ENCODE assay signal across 1 cellular context in genomic region chr1:32759997-32760623, GRCh38.
TF ChIP-seq lines count a peak whose summit lies in the region.

No MANE protein-coding gene starts in this region.

TF ChIP-seq in HepG2, 621 proteins besides CTCF, POLR2A, EP300 and RAD21 (continued from another document and continues in another):
- no peak for TF ChIP-seq AFF4 (CRISPR knock-in tag; IDR thresholded peaks at IDR 0.05)
- TF ChIP-seq ZMYM3 (CRISPR knock-in tag; IDR thresholded peaks at IDR 0.05): peak; percentile 63; the same call in 1 of the 2 replicates
- no peak for TF ChIP-seq ZNF841 (CRISPR knock-in tag; IDR thresholded peaks at IDR 0.05; ENCODE audit: borderline replicate concordance)
- TF ChIP-seq ZNF589 (CRISPR knock-in tag; conservative IDR thresholded peaks at IDR 0.05): no peak
- no peak for TF ChIP-seq GMEB2 (CRISPR knock-in tag; IDR thresholded peaks at IDR 0.05; ENCODE audit: low read depth)
- TF ChIP-seq ELF4 (CRISPR knock-in tag; IDR thresholded peaks at IDR 0.05; ENCODE audit: borderline replicate concordance): no peak
- TF ChIP-seq POLR2AphosphoS2 (IDR thresholded peaks at IDR 0.05; ENCODE audit: low read depth, low read length): no peak
- no peak for TF ChIP-seq E2F2 (CRISPR knock-in tag; IDR thresholded peaks at IDR 0.05; ENCODE audit: borderline replicate concordance)
- TF ChIP-seq ZNF710 (CRISPR knock-in tag; IDR thresholded peaks at IDR 0.05; ENCODE audit: borderline replicate concordance): peak; percentile 78; the same call in 1 of the 2 replicates
- TF ChIP-seq SIN3B (IDR thresholded peaks at IDR 0.05; ENCODE audit: low read length): no peak
- no peak for TF ChIP-seq NCOA5 (CRISPR knock-in tag; IDR thresholded peaks at IDR 0.05)
- no peak for TF ChIP-seq ZFP41 (CRISPR knock-in tag; IDR thresholded peaks at IDR 0.05; ENCODE audit: borderline replicate concordance)
- TF ChIP-seq XBP1 (CRISPR knock-in tag; IDR thresholded peaks at IDR 0.05): no peak
- TF ChIP-seq NFE2 (CRISPR knock-in tag; IDR thresholded peaks at IDR 0.05): no peak
- peak; percentile 98 for TF ChIP-seq ATF3 (CRISPR knock-in tag; IDR thresholded peaks at IDR 0.05)
- peak in 1 of 2 experiments; percentile 57; a peak in 1 of 4 replicates for TF ChIP-seq KLF16 (CRISPR knock-in tag; IDR thresholded peaks at IDR 0.05)
- peak; percentile 74; the same call in 1 of the 2 replicates for TF ChIP-seq ZNF224 (CRISPR knock-in tag; IDR thresholded peaks at IDR 0.05)
- peak; percentile 58 for TF ChIP-seq ZBTB26 (CRISPR knock-in tag; IDR thresholded peaks at IDR 0.05; ENCODE audit: borderline replicate concordance)
- TF ChIP-seq ZBTB4 (CRISPR knock-in tag; IDR thresholded peaks at IDR 0.05; ENCODE audit: borderline replicate concordance): peak; percentile 74
- peak; percentile 63; the same call in 1 of the 2 replicates for TF ChIP-seq ZFY (CRISPR knock-in tag; IDR thresholded peaks at IDR 0.05)
- no peak for TF ChIP-seq KLF12 (CRISPR knock-in tag; IDR thresholded peaks at IDR 0.05; ENCODE audit: borderline replicate concordance)
- TF ChIP-seq IRX3 (CRISPR knock-in tag; IDR thresholded peaks at IDR 0.05; ENCODE audit: borderline replicate concordance, low read depth): no peak
- TF ChIP-seq CBX1 (IDR thresholded peaks at IDR 0.05; ENCODE audit: low read depth): no peak
- no peak for TF ChIP-seq RARG (CRISPR knock-in tag; IDR thresholded peaks at IDR 0.05; ENCODE audit: low read depth)
- peak; percentile 90 for TF ChIP-seq ZSCAN31 (CRISPR knock-in tag; IDR thresholded peaks at IDR 0.05; ENCODE audit: low read depth)
- no peak; the same call in 1 of the 2 replicates for TF ChIP-seq THAP8 (CRISPR knock-in tag; IDR thresholded peaks at IDR 0.05; ENCODE audit: borderline replicate concordance)
- no peak for TF ChIP-seq GFI1 (CRISPR knock-in tag; IDR thresholded peaks at IDR 0.05; ENCODE audit: borderline replicate concordance)
- TF ChIP-seq PAWR (CRISPR knock-in tag; IDR thresholded peaks at IDR 0.05; ENCODE audit: borderline replicate concordance): no peak
- no peak for TF ChIP-seq TIGD3 (CRISPR knock-in tag; IDR thresholded peaks at IDR 0.05; ENCODE audit: borderline replicate concordance)
- TF ChIP-seq ZNF296 (CRISPR knock-in tag; conservative IDR thresholded peaks at IDR 0.05): no peak
- TF ChIP-seq ZBTB25 (CRISPR knock-in tag; IDR thresholded peaks at IDR 0.05): no peak; the same call in 1 of the 2 replicates
- TF ChIP-seq ATAD3A (CRISPR knock-in tag; IDR thresholded peaks at IDR 0.05): no peak
- peak; percentile 86 for TF ChIP-seq DPF2 (CRISPR knock-in tag; IDR thresholded peaks at IDR 0.05; ENCODE audit: borderline replicate concordance, low read depth)
- no peak for TF ChIP-seq ZNF260 (CRISPR knock-in tag; IDR thresholded peaks at IDR 0.05; ENCODE audit: borderline replicate concordance, low read depth)
- TF ChIP-seq PATZ1 (CRISPR knock-in tag; IDR thresholded peaks at IDR 0.05): peak; percentile 95
- TF ChIP-seq ZNF704 (CRISPR knock-in tag; IDR thresholded peaks at IDR 0.05; ENCODE audit: borderline replicate concordance): no peak
- no peak for TF ChIP-seq FOXP1 (IDR thresholded peaks at IDR 0.05)
- no peak for TF ChIP-seq FOXP1 (CRISPR knock-in tag; IDR thresholded peaks at IDR 0.05)
- TF ChIP-seq HIVEP1 (CRISPR knock-in tag; IDR thresholded peaks at IDR 0.05): peak; percentile 57; the same call in 1 of the 2 replicates
- TF ChIP-seq KDM4B (CRISPR knock-in tag; IDR thresholded peaks at IDR 0.05): no peak
- TF ChIP-seq TCF7 (IDR thresholded peaks at IDR 0.05; ENCODE audit: low read depth): no peak
- no peak for TF ChIP-seq HOXD1 (CRISPR knock-in tag; IDR thresholded peaks at IDR 0.05)
